ENCODE assay signal across 32 cellular contexts in the genomic region with DNA sequence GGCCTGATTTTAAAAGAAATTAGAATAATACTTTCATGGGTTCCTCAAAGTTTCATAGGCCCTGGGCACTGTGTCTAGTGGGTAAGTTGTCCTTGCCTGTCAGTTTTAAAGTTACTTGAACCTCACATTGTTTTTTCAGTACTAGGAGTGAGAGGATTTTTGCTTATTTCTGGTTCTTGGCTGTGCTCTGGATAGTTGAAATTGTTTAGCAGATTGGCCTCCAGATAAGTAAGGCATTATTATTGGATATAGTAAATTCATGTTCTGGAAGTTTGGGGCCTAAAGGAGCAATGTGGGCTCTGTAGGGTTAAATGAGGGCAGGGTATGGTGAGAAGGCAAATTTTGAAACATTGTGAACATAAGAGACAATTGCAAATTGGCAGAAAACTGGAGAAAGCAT.
"Had no signal": no experiment of that assay in that cellular context is flagged by ENCODE, and none has a peak within 500 bp of the region (broad histone marks: within the 10 kb centered on the region; RNA-seq: fewer than 3 reads in every experiment).

No MANE protein-coding gene starts in this region.

- H3K4me3 Mint-ChIP-seq: activated B cell treated with CpG ODN at 0.5 μM for 24 hours; activated CD4-positive, alpha-beta memory T cell treated with anti-CD3 and anti-CD28 coated beads for 36 hours; activated naive CD4-positive, alpha-beta T cell treated with anti-CD3 and anti-CD28 coated beads, Interleukin-2, amount 10 ng/mL, durations not matched to agents 7 days and 5 days; activated naive CD8-positive, alpha-beta T cell; activated naive CD8-positive, alpha-beta T cell treated with anti-CD3 and anti-CD28 coated beads, Interleukin-2, amount 50 U/mL, for 24 hours; activated T-cell treated with anti-CD3 and anti-CD28 coated beads, Interleukin-2, amount 50 U/mL, for 4 hours; activated T-helper 1 cell treated with anti-CD3 and anti-CD28 coated beads, Interleukin-12 subunit alpha, Interleukin-12 subunit beta, Interleukin-2, Interleukin-4 antibody, amounts not matched to agents 30 ng/mL and 10 ng/mL and 1 ng/mL, durations not matched to agents 14 hours and 24 hours and 36 hours had no signal

- H3K9me3 ChIP-seq: Peyer's patch, SJSA1 had no signal

- H3K27me3 Mint-ChIP-seq: activated B cell treated with CpG ODN at 0.5 μM for 24 hours; activated CD4-positive, alpha-beta memory T cell treated with anti-CD3 and anti-CD28 coated beads for 36 hours; activated naive CD4-positive, alpha-beta T cell treated with anti-CD3 and anti-CD28 coated beads, Interleukin-2, amount 10 ng/mL, durations not matched to agents 7 days and 5 days; activated naive CD8-positive, alpha-beta T cell; activated naive CD8-positive, alpha-beta T cell treated with anti-CD3 and anti-CD28 coated beads, Interleukin-2, amount 50 U/mL, for 24 hours had no signal

- H3K4me1 ChIP-seq: Peyer's patch had no signal

- H3K27me3 ChIP-seq: brain microvascular endothelial cell, Peyer's patch, SJSA1 had no signal

- H3K36me3 ChIP-seq: brain microvascular endothelial cell had no signal

- DNase-seq: activated B cell treated with CpG ODN at 0.5 μM for 24 hours; activated CD4-positive, alpha-beta memory T cell treated with anti-CD3 and anti-CD28 coated beads for 36 hours; activated CD4-positive, alpha-beta T cell treated with anti-CD3 and anti-CD28 coated beads for 4 hours; activated CD4-positive, alpha-beta T cell treated with anti-CD3 and anti-CD28 coated beads, Interleukin-2, amount 50 U/mL, for 1 hour; activated CD4-positive, CD25-positive, alpha-beta regulatory T cell treated with anti-CD3 and anti-CD28 coated beads, Interleukin-2, amount 50 U/mL, for 72 hours; activated CD8-positive, alpha-beta memory T cell treated with anti-CD3 and anti-CD28 coated beads, Interleukin-2, amount 50 U/mL, for 4 hours; activated effector memory CD4-positive, alpha-beta T cell treated with Interleukin-2 at 50 U/mL for 16 hours; activated naive CD4-positive, alpha-beta T cell treated with anti-CD3 and anti-CD28 coated beads, Interleukin-2, amount 10 ng/mL, durations not matched to agents 7 days and 5 days; activated naive CD8-positive, alpha-beta T cell treated with anti-CD3 and anti-CD28 coated beads, Interleukin-2, amount 50 U/mL, for 24 hours; activated T-cell treated with anti-CD3 and anti-CD28 coated beads for 4 hours; activated T-cell treated with anti-CD3 and anti-CD28 coated beads, Interleukin-2, amount 50 U/mL, for 4 hours; amniotic stem cell; aorta; brain microvascular endothelial cell; central memory CD4-positive, alpha-beta T cell; NCI-H1092 treated with DMSO at 0.1 percent for 48 hours; NCI-H1417; NCI-H187 treated with DMSO at 0.1 percent for 48 hours; NCI-H2081 treated with DMSO at 0.1 percent for 48 hours; NCI-H226; NCI-H524 treated with DMSO at 0.1 percent for 48 hours; Peyer's patch; RPMI8226; SHP77 treated with DMSO at 0.1 percent for 48 hours; SW 1271; T-helper 1 cell; T-helper 2 cell; T-helper 9 cell had no signal

- H3K4me3 ChIP-seq: Peyer's patch, SJSA1 had no signal

- ATAC-seq: activated naive CD8-positive, alpha-beta T cell treated with anti-CD3 and anti-CD28 coated beads, Interleukin-2, amount 50 U/mL, for 24 hours; activated T-cell treated with anti-CD3 and anti-CD28 coated beads, Interleukin-2, amount 50 U/mL, for 4 hours had no signal

- H3K9me3 Mint-ChIP-seq: activated B cell treated with CpG ODN at 0.5 μM for 24 hours; activated CD4-positive, alpha-beta memory T cell treated with anti-CD3 and anti-CD28 coated beads for 36 hours; activated naive CD4-positive, alpha-beta T cell treated with anti-CD3 and anti-CD28 coated beads, Interleukin-2, amount 10 ng/mL, durations not matched to agents 7 days and 5 days; activated naive CD8-positive, alpha-beta T cell treated with anti-CD3 and anti-CD28 coated beads, Interleukin-2, amount 50 U/mL, for 24 hours; activated T-cell treated with anti-CD3 and anti-CD28 coated beads, Interleukin-2, amount 50 U/mL, for 4 hours; activated T-helper 1 cell treated with anti-CD3 and anti-CD28 coated beads, Interleukin-12 subunit alpha, Interleukin-12 subunit beta, Interleukin-2, Interleukin-4 antibody, amounts not matched to agents 30 ng/mL and 10 ng/mL and 1 ng/mL, durations not matched to agents 14 hours and 24 hours and 36 hours had no signal

- H3K27ac ChIP-seq: brain microvascular endothelial cell, Peyer's patch, SJSA1, VCaP had no signal

- H3K27ac Mint-ChIP-seq: activated B cell treated with CpG ODN at 0.5 μM for 24 hours; activated CD4-positive, alpha-beta memory T cell treated with anti-CD3 and anti-CD28 coated beads for 36 hours; activated naive CD4-positive, alpha-beta T cell treated with anti-CD3 and anti-CD28 coated beads, Interleukin-2, amount 10 ng/mL, durations not matched to agents 7 days and 5 days; activated naive CD8-positive, alpha-beta T cell; activated naive CD8-positive, alpha-beta T cell treated with anti-CD3 and anti-CD28 coated beads, Interleukin-2, amount 50 U/mL, for 24 hours; activated T-helper 1 cell treated with anti-CD3 and anti-CD28 coated beads, Interleukin-12 subunit alpha, Interleukin-12 subunit beta, Interleukin-2, Interleukin-4 antibody, amounts not matched to agents 30 ng/mL and 10 ng/mL and 1 ng/mL, durations not matched to agents 14 hours and 24 hours and 36 hours had no signal

- H3K4me1 Mint-ChIP-seq: activated naive CD4-positive, alpha-beta T cell treated with anti-CD3 and anti-CD28 coated beads, Interleukin-2, amount 10 ng/mL, durations not matched to agents 7 days and 5 days had no signal
